In genomic region chr1:210246447-210246846, GRCh38 we compare ENCODE assay signal across 1 cellular context.
TF ChIP-seq lines count a peak whose summit lies in the region.

No MANE protein-coding gene starts in this region.

TF ChIP-seq in SK-N-SH treated with all-trans-retinoic acid at 6 μM for 48 hours, 23 proteins besides CTCF, POLR2A, EP300 and RAD21 (continued from another document):
- TF ChIP-seq, protein P1, sequence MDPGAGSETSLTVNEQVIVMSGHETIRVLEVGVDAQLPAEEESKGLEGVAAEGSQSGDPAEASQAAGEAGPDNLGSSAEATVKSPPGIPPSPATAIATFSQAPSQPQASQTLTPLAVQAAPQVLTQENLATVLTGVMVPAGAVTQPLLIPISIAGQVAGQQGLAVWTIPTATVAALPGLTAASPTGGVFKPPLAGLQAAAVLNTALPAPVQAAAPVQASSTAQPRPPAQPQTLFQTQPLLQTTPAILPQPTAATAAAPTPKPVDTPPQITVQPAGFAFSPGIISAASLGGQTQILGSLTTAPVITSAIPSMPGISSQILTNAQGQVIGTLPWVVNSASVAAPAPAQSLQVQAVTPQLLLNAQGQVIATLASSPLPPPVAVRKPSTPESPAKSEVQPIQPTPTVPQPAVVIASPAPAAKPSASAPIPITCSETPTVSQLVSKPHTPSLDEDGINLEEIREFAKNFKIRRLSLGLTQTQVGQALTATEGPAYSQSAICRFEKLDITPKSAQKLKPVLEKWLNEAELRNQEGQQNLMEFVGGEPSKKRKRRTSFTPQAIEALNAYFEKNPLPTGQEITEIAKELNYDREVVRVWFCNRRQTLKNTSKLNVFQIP (CRISPR knock-in tag; IDR thresholded peaks at IDR 0.05; ENCODE audit: borderline replicate concordance, low read depth): no peak
